ENCODE assay signal across 8 cellular contexts in the genomic region with DNA sequence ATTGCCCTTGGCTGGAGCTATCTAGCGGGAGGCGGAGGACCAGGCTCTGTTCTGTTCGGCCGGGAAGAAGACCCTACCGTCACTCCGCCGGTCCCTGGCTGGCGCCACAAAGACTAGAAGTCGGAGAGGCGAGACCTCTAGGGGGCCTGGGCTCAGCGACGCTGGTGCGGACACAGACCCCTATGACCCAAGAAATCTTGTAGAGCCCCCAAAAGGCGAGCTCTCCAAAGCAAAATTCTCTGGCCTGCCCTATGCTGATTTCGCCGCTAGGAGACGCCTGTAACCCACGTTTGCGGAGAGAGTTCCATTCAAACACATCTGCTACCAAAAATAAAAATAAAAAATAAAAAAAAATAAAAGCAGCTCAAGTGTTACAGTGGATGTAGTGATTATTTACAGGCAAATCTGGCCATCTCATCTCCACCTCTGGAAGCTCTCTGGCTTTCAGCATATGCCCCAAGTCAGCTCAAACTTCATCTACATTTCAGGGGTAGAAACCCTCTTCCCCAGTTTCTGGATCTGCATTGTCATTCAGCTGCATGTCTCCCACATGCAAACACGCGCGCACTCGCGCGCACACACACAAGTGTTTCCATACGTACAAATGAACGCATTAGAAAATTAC. TPM values are rescaled to one million over a fixed set of nuclear protein-coding genes. Genes with fewer than 3 reads are reported as not detected.
DNase-seq lines count a peak whose midpoint lies in the region; ATAC-seq and TF ChIP-seq lines count a peak whose summit lies in the region.

No MANE protein-coding gene starts in this region.

- H3K9me3 ChIP-seq in H9 (ENCODE audit: control insufficient read depth, low read depth, low read length) (no peaks in the 10 kb centered on the region), transverse colon (no peaks in the 10 kb centered on the region)
- H3K9me3 ChIP-seq in naive thymus-derived CD4-positive, alpha-beta T cell (ENCODE audit: control insufficient read depth in 2 of 3, low read length in 3 of 3), result peaks cover 0 to 5% (median 0%) of the 10 kb centered on the region in 3 experiments

- H3K36me3 ChIP-seq in transverse colon, result no peaks in the 10 kb centered on the region
- no peaks in the 10 kb centered on the region for H3K36me3 ChIP-seq in naive thymus-derived CD4-positive, alpha-beta T cell (ENCODE audit: control insufficient read depth in 2 of 3, insufficient read depth in 3 of 3, low read length in 3 of 3)

- no peak for TF ChIP-seq EP300 in transverse colon (IDR thresholded peaks at IDR 0.05; ENCODE audit: low read depth)

- no peak overlapping the region for H4K91ac ChIP-seq in H9 (ENCODE audit: insufficient read length, low read depth, low read length)

- H3K4me3 ChIP-seq in cardiac fibroblast (replicated peaks in 1 of 2; ENCODE audit: low read depth in 2 of 2, low read length in 2 of 2), result peak overlapping the region; percentile 48 to 54
- H3K4me3 ChIP-seq in transverse colon, result peak overlapping the region in 1 of 4 donors; percentile 37
- H3K4me3 ChIP-seq in naive thymus-derived CD4-positive, alpha-beta T cell (ENCODE audit: low read length), result no peak overlapping the region

- CTCF ChIA-PET in naive thymus-derived CD4-positive, alpha-beta T cell (lab: Charles Lee), result no interaction called here

- H3K79me1 ChIP-seq in H9 (ENCODE audit: insufficient read depth, low read depth, low read length, poor library complexity, severe bottlenecking), result no peaks in the 10 kb centered on the region

- H3K4me3 Mint-ChIP-seq in H9, result peak overlapping the region; percentile 82 to 92
- peak overlapping the region in 5 of 10 donors; percentile 11 to 47 (median 35) for H3K4me3 Mint-ChIP-seq in naive thymus-derived CD4-positive, alpha-beta T cell

- H3K14ac ChIP-seq in H9 (ENCODE audit: insufficient read depth, low read length), result no peak overlapping the region

- H3K27ac Mint-ChIP-seq in H9, result no peak overlapping the region
- H3K27ac Mint-ChIP-seq in naive thymus-derived CD4-positive, alpha-beta T cell, result peak overlapping the region in 1 of 9 donors; percentile 55

- H3K4ac ChIP-seq in H9 (ENCODE audit: low read depth, low read length), result no peak overlapping the region

- H3K27me3 Mint-ChIP-seq in H9 (ENCODE audit: low read depth), result peaks cover 55% of the 10 kb centered on the region
- peaks cover 61 to 74% (median 64%) of the 10 kb centered on the region in 5 donors for H3K27me3 Mint-ChIP-seq in naive thymus-derived CD4-positive, alpha-beta T cell

- no peak overlapping the region for H2BK20ac ChIP-seq in H9 (ENCODE audit: low read depth, low read length, poor library complexity, severe bottlenecking)

- peak; percentile 70 for ATAC-seq in left lobe of liver
- ATAC-seq in naive thymus-derived CD4-positive, alpha-beta T cell, result no peak

- POLR2A ChIA-PET in naive thymus-derived CD4-positive, alpha-beta T cell (lab: Charles Lee), result no interaction called here

- H4K8ac ChIP-seq in H9 (replicated peaks; ENCODE audit: insufficient read length, low read depth, low read length), result no peak overlapping the region

- TF ChIP-seq POLR2A in transverse colon (IDR thresholded peaks at IDR 0.05), result no peak

- peaks cover 56% of the 10 kb centered on the region for H3K23me2 ChIP-seq in H9 (ENCODE audit: insufficient read length, low read depth, low read length, poor library complexity, severe bottlenecking)

- H3K9me3 Mint-ChIP-seq in H9, result peaks cover 0 to 6% of the 10 kb centered on the region in 2 experiments; a peak in 3 of 5 replicates
- peaks cover 0 to 18% (median 3%) of the 10 kb centered on the region in 11 donors for H3K9me3 Mint-ChIP-seq in naive thymus-derived CD4-positive, alpha-beta T cell

- H3K36me3 Mint-ChIP-seq in H9 (ENCODE audit: insufficient read depth in 1 of 3, low read depth in 3 of 3), result no peaks in the 10 kb centered on the region; a peak in 1 of 7 replicates
- peaks cover 0 to 19% (median 0%) of the 10 kb centered on the region in 5 donors for H3K36me3 Mint-ChIP-seq in naive thymus-derived CD4-positive, alpha-beta T cell

- H3T11ph ChIP-seq in H9 (ENCODE audit: low read length), result no peak overlapping the region

- peak overlapping the region; percentile 98 for H3K4me2 ChIP-seq in H9 (ENCODE audit: insufficient read depth, insufficient read length, low read length)

- peak; percentile 95 for TF ChIP-seq CTCF in H9 (conservative IDR thresholded peaks at IDR 0.05)
- TF ChIP-seq CTCF in cardiac fibroblast (IDR thresholded peaks at IDR 0.05; ENCODE audit: low read depth, low read length), result peak; percentile 97
- peak; percentile 39 to 83 (median 72) for TF ChIP-seq CTCF in transverse colon (IDR thresholded peaks at IDR 0.05)

- no peak overlapping the region for H3K9ac ChIP-seq in H9 (ENCODE audit: extremely low read depth, insufficient read length, low read length)

- no peak overlapping the region for H3K27ac ChIP-seq in H9 (ENCODE audit: insufficient read length, low read depth, low read length)
- H3K27ac ChIP-seq in transverse colon, result no peak overlapping the region
- no peak overlapping the region for H3K27ac ChIP-seq in naive thymus-derived CD4-positive, alpha-beta T cell (ENCODE audit: low read depth, low read length)

- DNase-seq in NCI-H2196 (lab: John Stamatoyannopoulos, UW; ENCODE audit: unreplicated experiment) (peak; percentile 10), NCI-H2196 treated with DMSO at 0.1 percent for 48 hours (lab: John Stamatoyannopoulos, UW; ENCODE audit: unreplicated experiment) (no peak), H9 (peak; percentile 82), NCI-H446 treated with DMSO at 0.1 percent for 48 hours (lab: John Stamatoyannopoulos, UW) (peak; percentile 19), cardiac fibroblast (ENCODE audit: low read depth in 2 of 2) (peak; percentile 66), left lobe of liver (ENCODE audit: low spot score) (no peak), transverse colon (no peak)
- no peak for DNase-seq in naive thymus-derived CD4-positive, alpha-beta T cell

- no peaks in the 10 kb centered on the region for H3K79me2 ChIP-seq in H9 (ENCODE audit: insufficient read depth, low read length)

- no peak overlapping the region for H2BK15ac ChIP-seq in H9 (ENCODE audit: low read depth, low read length)

- no peak overlapping the region for H2AFZ ChIP-seq in H9 (ENCODE audit: low read length)

- H2BK5ac ChIP-seq in H9 (ENCODE audit: insufficient read length, low read length), result no peak overlapping the region

- no peak overlapping the region for H2AK5ac ChIP-seq in H9 (ENCODE audit: insufficient read length, low read length)

- H3K4me1 ChIP-seq in H9 (ENCODE audit: insufficient read depth, low read length) (no peaks in the 10 kb centered on the region), transverse colon (peaks cover 0 to 51% (median 16%) of the 10 kb centered on the region in 4 donors)
- no peaks in the 10 kb centered on the region for H3K4me1 ChIP-seq in naive thymus-derived CD4-positive, alpha-beta T cell (ENCODE audit: control insufficient read depth in 2 of 2, insufficient read depth in 2 of 2, low read length in 2 of 2)

- intact Hi-C loops in transverse colon (cut with DNase I; ENCODE audit: low total_unique reads), result no loop called here
- intact Hi-C loops in naive thymus-derived CD4-positive, alpha-beta T cell (cut with micrococcal nuclease), result no loop called here

- H3K27me3 ChIP-seq in H9 (ENCODE audit: insufficient read depth, low read length) (peaks cover 23% of the 10 kb centered on the region; the same call in 1 of the 2 replicates), transverse colon (peaks cover 77% of the 10 kb centered on the region)
- H3K27me3 ChIP-seq in naive thymus-derived CD4-positive, alpha-beta T cell (ENCODE audit: control insufficient read depth in 2 of 2, insufficient read depth in 2 of 2, low read length in 2 of 2), result peaks cover 0 to 2% of the 10 kb centered on the region in 2 donors

- no CpG with 5 or more reads among the region's 27 CpGs for WGBS in H9 (ENCODE audit: extremely low coverage, insufficient read length, low lambda C conversion rate)
- 3 to 6% methylated on average over 11 to 27 of the region's 27 CpGs for WGBS in transverse colon (ENCODE audit: low coverage in 1 of 2), 2 donors

- in situ Hi-C loops in transverse colon (cut with MboI; ENCODE audit: low pct_ligation_motif_present in 1 of 4, low pct_unique_long_range_greater_than_20kb in 1 of 4, low sequenced_read_pairs in 3 of 4), result no loop called here

- no peak overlapping the region for H3K18ac ChIP-seq in H9 (ENCODE audit: insufficient read length, low read depth, low read length)

- H4K5ac ChIP-seq in H9 (ENCODE audit: insufficient read length, low read depth, low read length), result no peak overlapping the region

- peaks cover 41 to 46% of the 10 kb centered on the region in 2 experiments for H3K4me1 Mint-ChIP-seq in H9
- peaks cover 5 to 27% (median 20%) of the 10 kb centered on the region in 7 donors for H3K4me1 Mint-ChIP-seq in naive thymus-derived CD4-positive, alpha-beta T cell

- H4K20me1 ChIP-seq in H9 (ENCODE audit: control insufficient read depth, insufficient read depth, insufficient read length), result no peaks in the 10 kb centered on the region

- no peak overlapping the region for H2BK12ac ChIP-seq in H9 (ENCODE audit: insufficient read length, low read depth, low read length)

- H3K56ac ChIP-seq in H9 (ENCODE audit: insufficient read length, low read depth, low read length), result no peak overlapping the region

- no peak overlapping the region for H2BK120ac ChIP-seq in H9 (ENCODE audit: low read depth, low read length, poor library complexity, severe bottlenecking)

- H3K23ac ChIP-seq in H9 (ENCODE audit: insufficient read length, low read depth, low read length), result no peak overlapping the region

RNA-seq across cellular contexts. Expression of gene PCDH10, which starts 2.4 kb away (rescaled TPM):
- total RNA-seq in H9 (2021) (6.9 and 8.1 TPM in 2 replicates), left lobe of liver (not detected), transverse colon (under 1 TPM; 0.27 to 0.60 (median 0.43) TPM)
- not detected for total RNA-seq in naive thymus-derived CD4-positive, alpha-beta T cell
- polyA plus RNA-seq in naive thymus-derived CD4-positive, alpha-beta T cell, result not detected

Comparison
In these comparisons a context has a peak if more than half of its experiments do, and no peak if none do; other contexts are left out.
1. DNase-seq: peak in NCI-H2196 (single experiment), H9 (single experiment), NCI-H446 treated with DMSO at 0.1 percent for 48 hours (single experiment) and cardiac fibroblast (2 of 2); none in NCI-H2196 treated with DMSO at 0.1 percent for 48 hours (single experiment), left lobe of liver (single experiment), transverse colon (single experiment) and naive thymus-derived CD4-positive, alpha-beta T cell (0 of 9).
2. Peak in every context shown above with its lines, with median percentiles within 50 percentile points of each other: CTCF ChIP-seq.